21 cellular contexts compared by ENCODE assay signal in the genomic region with DNA sequence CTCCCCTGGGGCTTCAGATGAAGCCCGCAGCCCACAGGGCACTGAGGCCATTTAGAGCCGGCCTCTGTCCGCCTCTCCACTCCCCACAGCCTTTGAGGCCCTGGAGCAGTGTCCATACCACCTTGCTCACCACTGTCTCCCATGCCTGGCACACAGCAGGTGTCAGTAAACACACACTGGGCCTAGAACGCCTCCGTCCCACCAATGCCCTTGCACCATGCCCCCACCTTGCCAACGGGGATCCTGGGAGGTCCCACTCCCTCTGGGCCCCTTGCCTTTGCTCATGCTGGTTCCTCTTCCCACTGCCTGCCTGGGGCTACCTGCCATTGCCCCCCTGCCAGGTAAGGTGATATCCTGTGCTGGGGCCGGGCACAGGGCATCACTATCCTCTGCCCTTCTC. TPM values are rescaled to one million over a fixed set of nuclear protein-coding genes. Genes with fewer than 3 reads are reported as not detected.
A peak's percentile ranks its signal among the peaks of the same experiment; 100 is the strongest.
DNase-seq lines count a peak whose midpoint lies in the region; ATAC-seq and TF ChIP-seq lines count a peak whose summit lies in the region.
"Had no signal": no experiment of that assay in that cellular context is flagged by ENCODE, and none has a peak within 500 bp of the region (broad histone marks: within the 10 kb centered on the region; RNA-seq: fewer than 3 reads in every experiment).

No MANE protein-coding gene starts in this region.

- no peaks in the 10 kb centered on the region for H3K27me3 ChIP-seq in GM23338 (ENCODE audit: insufficient read depth)
- H3K27me3 ChIP-seq in neuronal stem cell (ENCODE audit: control insufficient read depth in 3 of 3, insufficient read depth in 3 of 3, low read depth in 1 of 3, low read length in 3 of 3): no peaks in the 10 kb centered on the region
- H3K27me3 ChIP-seq in spleen (replicated peaks in 1 of 7): peaks cover 0 to 9% (median 4%) of the 10 kb centered on the region in 7 donors
- H3K27me3 ChIP-seq: BE2C had no signal

- H3F3A ChIP-seq in GM23338 (replicated peaks; ENCODE audit: low read depth): peaks cover 35% of the 10 kb centered on the region

- no peak overlapping the region for H4K8ac ChIP-seq in neuronal stem cell (ENCODE audit: low read depth, low read length)

- H2BK120ac ChIP-seq in neuronal stem cell (ENCODE audit: low read depth, low read length): no peak overlapping the region

- H3K4me1 Mint-ChIP-seq in GM23338: peaks cover 38% of the 10 kb centered on the region
- peaks cover 57% of the 10 kb centered on the region for H3K4me1 Mint-ChIP-seq in WTC11

- H3K9me2 ChIP-seq in GM23338 (ENCODE audit: insufficient read depth): no peaks in the 10 kb centered on the region

- H3K4me1 ChIP-seq in GM23338 (ENCODE audit: insufficient read depth): peaks cover 12% of the 10 kb centered on the region
- H3K4me1 ChIP-seq in neuronal stem cell (ENCODE audit: control insufficient read depth in 2 of 2, insufficient read depth in 1 of 2, low read depth in 1 of 2, low read length in 2 of 2): peaks cover 4 to 6% of the 10 kb centered on the region in 2 donors
- peaks cover 0 to 6% (median 1%) of the 10 kb centered on the region in 6 donors for H3K4me1 ChIP-seq in spleen
- H3K4me1 ChIP-seq: BE2C, HAP-1 had no signal

- H2BK15ac ChIP-seq in neuronal stem cell (ENCODE audit: low read length): no peak overlapping the region

- peak overlapping the region; percentile 56 for H2AK5ac ChIP-seq in neuronal stem cell (ENCODE audit: low read depth, low read length)

- H3K9me3 Mint-ChIP-seq in GM23338 (no peaks in the 10 kb centered on the region; the same call in 2 of the 3 replicates), WTC11 (no peaks in the 10 kb centered on the region)
- H3K9me3 Mint-ChIP-seq: CD4-positive, CD25-positive, alpha-beta regulatory T cell; CD8-positive, alpha-beta memory T cell had no signal

- H3K36me3 ChIP-seq in GM23338 (ENCODE audit: insufficient read depth) (peaks cover 69% of the 10 kb centered on the region), neuronal stem cell (replicated peaks in 1 of 2; ENCODE audit: control insufficient read depth in 2 of 2, insufficient read depth in 2 of 2, low read length in 2 of 2) (peaks cover 23 to 53% of the 10 kb centered on the region in 2 donors), spleen (no peaks in the 10 kb centered on the region)
- H3K36me3 ChIP-seq: BE2C had no signal

- H3K79me1 ChIP-seq in neuronal stem cell (ENCODE audit: low read depth, low read length): no peaks in the 10 kb centered on the region

- H3K9ac ChIP-seq in neuronal stem cell (ENCODE audit: low read depth, low read length, poor library complexity): no peak overlapping the region

- POLR2A ChIA-PET in WTC11 (lab: Charles Lee): no interaction called here

- no peak overlapping the region for H4K91ac ChIP-seq in neuronal stem cell (ENCODE audit: low read depth, low read length, poor library complexity)

- no peak for TF ChIP-seq CTCF in GM23338 (conservative IDR thresholded peaks at IDR 0.05; ENCODE audit: low read depth in 2 of 2)
- TF ChIP-seq CTCF in WTC11 (IDR thresholded peaks at IDR 0.05): no peak
- no peak for TF ChIP-seq CTCF in spleen (IDR thresholded peaks at IDR 0.05 in 8 of 11, conservative IDR thresholded peaks at IDR 0.05 in 3 of 11)

- H3K27ac Mint-ChIP-seq in GM23338 (peak overlapping the region; percentile 88), WTC11 (peak overlapping the region; percentile 82)
- H3K27ac Mint-ChIP-seq: CD4-positive, CD25-positive, alpha-beta regulatory T cell; CD8-positive, alpha-beta memory T cell had no signal

- peaks cover 11% of the 10 kb centered on the region for H3K27me3 Mint-ChIP-seq in GM23338 (ENCODE audit: insufficient read depth, low read depth, poor library complexity)
- H3K27me3 Mint-ChIP-seq in WTC11 (ENCODE audit: low read depth): no peaks in the 10 kb centered on the region

- H4K20me1 ChIP-seq in GM23338 (replicated peaks; ENCODE audit: insufficient read depth): peaks cover 3% of the 10 kb centered on the region; the same call in 1 of the 2 replicates

- TF ChIP-seq POLR2A in spleen (IDR thresholded peaks at IDR 0.05): no peak

- H3K4me2 ChIP-seq in GM23338 (no peak overlapping the region), neuronal stem cell (ENCODE audit: insufficient read depth, low read length, poor library complexity, severe bottlenecking) (no peak overlapping the region)

- CTCF ChIA-PET in WTC11 (lab: Charles Lee): no interaction called here

- H3K9me3 ChIP-seq in neuronal stem cell (replicated peaks in 1 of 2; ENCODE audit: control insufficient read depth in 2 of 2, insufficient read depth in 1 of 2, low read depth in 1 of 2, low read length in 2 of 2) (no peaks in the 10 kb centered on the region), spleen (no peaks in the 10 kb centered on the region)
- H3K9me3 ChIP-seq: BE2C, HAP-1 had no signal

- no peak overlapping the region for H2BK12ac ChIP-seq in neuronal stem cell (ENCODE audit: low read length)

- H3K79me2 ChIP-seq in GM23338 (replicated peaks; ENCODE audit: insufficient read depth): peaks cover 6% of the 10 kb centered on the region; the same call in 1 of the 2 replicates

- no peak overlapping the region for H3K4ac ChIP-seq in neuronal stem cell (ENCODE audit: low read length)

- H3K4me3 Mint-ChIP-seq in GM23338 (no peak overlapping the region), WTC11 (no peak overlapping the region)
- H3K4me3 Mint-ChIP-seq: CD4-positive, CD25-positive, alpha-beta regulatory T cell; CD8-positive, alpha-beta memory T cell had no signal

- ATAC-seq in GM23338 (no peak), WTC11 (no peak), GM18519 (IDR thresholded peaks at IDR 0.05; ENCODE audit: low FRiP score, unreplicated experiment) (no peak)
- ATAC-seq: GM12878 had no signal

- H3K23ac ChIP-seq in neuronal stem cell (ENCODE audit: low read depth, low read length, poor library complexity): no peak overlapping the region

- H3K18ac ChIP-seq in neuronal stem cell (ENCODE audit: low read length): no peak overlapping the region

- H2AFZ ChIP-seq in GM23338 (no peak overlapping the region), neuronal stem cell (ENCODE audit: low read length) (no peak overlapping the region)

- no peak overlapping the region for H3K14ac ChIP-seq in neuronal stem cell (ENCODE audit: low read length)

- H3K4me3 ChIP-seq in GM23338: no peak overlapping the region
- no peak overlapping the region for H3K4me3 ChIP-seq in neuronal stem cell (ENCODE audit: low read length in 2 of 2)
- no peak overlapping the region for H3K4me3 ChIP-seq in spleen
- H3K4me3 ChIP-seq: GM12878, HAP-1 had no signal

- peaks cover 95% of the 10 kb centered on the region for H3K36me3 Mint-ChIP-seq in GM23338 (ENCODE audit: low read depth)
- H3K36me3 Mint-ChIP-seq in WTC11: peaks cover 89% of the 10 kb centered on the region
- H3K36me3 Mint-ChIP-seq: CD4-positive, CD25-positive, alpha-beta regulatory T cell had no signal

- DNase-seq in GM23338 (ENCODE audit: low spot score): no peak
- DNase-seq in WTC11 (ENCODE audit: low spot score): no peak
- no peak for DNase-seq in neuronal stem cell (ENCODE audit: low spot score)
- peak; percentile 65 for DNase-seq in spleen
- no peak for DNase-seq in SW480 (ENCODE audit: low spot score)
- DNase-seq in cerebellum (ENCODE audit: low spot score): no peak
- DNase-seq: ACHN; BE2C; C1 segment of cervical spinal cord; CD4-positive, CD25-positive, alpha-beta regulatory T cell; CD8-positive, alpha-beta memory T cell; COR-L47; DMS 273 treated with DMSO at 0.1 percent for 48 hours; DMS53; DND-41; EL; GOT3 had no signal

- WGBS in neuronal stem cell (ENCODE audit: extremely low coverage in 2 of 2, insufficient read length in 2 of 2, insufficient replicate concordance in 1 of 2), 2 donors: no CpG with 5 or more reads among the region's 7 CpGs
- 86 to 92% (median 87%) methylated on average over 7 of the region's 7 CpGs for WGBS in spleen, 5 donors

- no peak overlapping the region for H2BK5ac ChIP-seq in neuronal stem cell (ENCODE audit: low read length)

- intact Hi-C loops in spleen (cut with DNase I; ENCODE audit: low total_unique reads): no loop called here

- H3K27ac ChIP-seq in GM23338 (ENCODE audit: low read depth) (peak overlapping the region; percentile 76), neuronal stem cell (replicated peaks; ENCODE audit: low read length) (no peak overlapping the region), spleen (no peak overlapping the region)
- H3K27ac ChIP-seq: HL-60 had no signal

TF ChIP-seq in GM23338, 12 proteins besides CTCF, POLR2A, EP300 and RAD21:
- TF ChIP-seq NANOG (IDR thresholded peaks at IDR 0.05; ENCODE audit: borderline replicate concordance): no peak
- TF ChIP-seq ZNF114 (CRISPR knock-in tag; IDR thresholded peaks at IDR 0.05): no peak
- TF ChIP-seq JUNB (IDR thresholded peaks at IDR 0.05; ENCODE audit: unreplicated experiment): no peak
- no peak for TF ChIP-seq EZH2phosphoT487 (IDR thresholded peaks at IDR 0.05; ENCODE audit: unreplicated experiment)
- TF ChIP-seq CREB1 (CRISPR knock-in tag; IDR thresholded peaks at IDR 0.05; ENCODE audit: low read depth): no peak

TF ChIP-seq in WTC11, 78 proteins besides CTCF, POLR2A, EP300 and RAD21:
- TF ChIP-seq ERG (CRISPR knock-in tag; IDR thresholded peaks at IDR 0.05) (no peak), FOXK1 (CRISPR knock-in tag; IDR thresholded peaks at IDR 0.05) (no peak), ZNF423 (CRISPR knock-in tag; IDR thresholded peaks at IDR 0.05) (no peak)

RNA-seq across cellular contexts. Expression of gene GFPT2, which starts 26.0 kb away (rescaled TPM):
- total RNA-seq in GM23338 (2014; rRNA removed; shearing (Covaris generic)): 103 and 120 TPM in 2 replicates
- polyA plus RNA-seq in GM23338 (2016; fragmentation: Nextera tagmentation; extraction: Ambion mirVana): 74.6 and 82.6 TPM in 2 replicates
- total RNA-seq in WTC11 (2021): 124 to 138 TPM (median 136 TPM) in 3 replicates
- polyA plus RNA-seq in neuronal stem cell (2013, experiment 1 of 2): 17.6 TPM
- 16.4 TPM for polyA plus RNA-seq in neuronal stem cell (2013, experiment 2 of 2)
- 1 to 10 TPM; 1.2 to 4.7 (median 2.0) TPM for total RNA-seq in spleen
- polyA plus RNA-seq in spleen: 1 to 10 TPM; 1.2 to 1.5 (median 1.5) TPM
- total RNA-seq in cerebellum: 38.2 TPM
- total RNA-seq: CD4-positive, CD25-positive, alpha-beta regulatory T cell had no signal

RNA-seq across cellular contexts. Expression of gene MAPK9, which starts 35.3 kb away (rescaled TPM):
- 27.8 and 37.0 TPM in 2 replicates for total RNA-seq in GM23338 (2014; rRNA removed; shearing (Covaris generic))
- polyA plus RNA-seq in GM23338 (2016; fragmentation: Nextera tagmentation; extraction: Ambion mirVana) (13.6 and 16.8 TPM in 2 replicates), spleen (10 to 100 TPM in 2 of 3 donors, 1 to 10 TPM in 1; 8.9 to 13.9 (median 10.3) TPM)
- total RNA-seq in WTC11 (2021) (42.4 to 42.9 TPM (median 42.9 TPM) in 3 replicates), spleen (10 to 100 TPM; 30.7 to 38.5 (median 33.4) TPM), cerebellum (76.6 TPM)
- 19.1 TPM for polyA plus RNA-seq in neuronal stem cell (2013, experiment 1 of 2)
- 20.1 TPM for polyA plus RNA-seq in neuronal stem cell (2013, experiment 2 of 2)
